Comparison of ENCODE assay signal across 35 cellular contexts in the genomic region with DNA sequence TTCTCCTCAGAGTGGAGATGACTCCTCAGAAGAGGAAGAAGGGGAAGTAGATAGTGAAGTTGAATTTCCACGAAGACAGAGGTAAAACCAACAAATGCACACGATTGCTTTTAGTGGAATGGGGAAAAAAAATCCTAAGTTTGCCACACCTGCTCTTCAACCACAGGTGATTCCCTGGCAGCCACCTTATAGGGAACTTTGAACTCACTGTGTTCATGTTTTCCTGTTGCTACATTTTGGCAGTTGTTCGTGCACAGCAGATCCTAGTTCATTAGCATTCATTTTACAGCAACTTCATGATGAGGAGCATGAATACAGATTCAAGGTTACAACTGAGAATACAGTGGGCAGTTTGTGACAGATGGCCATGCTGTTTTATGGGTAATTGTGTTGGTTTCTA.
"Had no signal": no experiment of that assay in that cellular context is flagged by ENCODE, and none has a peak within 500 bp of the region (broad histone marks: within the 10 kb centered on the region; RNA-seq: fewer than 3 reads in every experiment).

No MANE protein-coding gene starts in this region.

- ATAC-seq: activated CD4-positive, alpha-beta T cell treated with anti-CD3 and anti-CD28 coated beads for 36 hours; activated CD8-positive, alpha-beta memory T cell treated with anti-CD3 and anti-CD28 coated beads, Interleukin-2, amount 10 ng/mL, durations not matched to agents 7 days and 5 days; activated CD8-positive, alpha-beta T cell treated with anti-CD3 and anti-CD28 coated beads, Interleukin-2, amount 10 ng/mL, durations not matched to agents 7 days and 5 days; activated naive CD8-positive, alpha-beta T cell treated with anti-CD3 and anti-CD28 coated beads, Interleukin-2, amount 50 U/mL, for 24 hours; body of pancreas; gastroesophageal sphincter; heart right ventricle had no signal

- H3K27me3 Mint-ChIP-seq: activated CD4-positive, alpha-beta memory T cell treated with anti-CD3 and anti-CD28 coated beads for 36 hours; activated CD4-positive, alpha-beta T cell treated with anti-CD3 and anti-CD28 coated beads for 36 hours; activated CD4-positive, alpha-beta T cell treated with anti-CD3 and anti-CD28 coated beads, Interleukin-2, amount 10 ng/mL, durations not matched to agents 24 days and 14 days; activated CD8-positive, alpha-beta memory T cell treated with anti-CD3 and anti-CD28 coated beads, Interleukin-2, amount 10 ng/mL, durations not matched to agents 7 days and 5 days; activated naive CD4-positive, alpha-beta T cell treated with anti-CD3 and anti-CD28 coated beads, Interleukin-2, amount 50 U/mL, for 24 hours; activated naive CD8-positive, alpha-beta T cell treated with anti-CD3 and anti-CD28 coated beads for 36 hours; activated naive CD8-positive, alpha-beta T cell treated with anti-CD3 and anti-CD28 coated beads, Interleukin-2, amount 50 U/mL, for 24 hours; dendritic cell treated with granulocyte-macrophage colony-stimulating factor and Interleukin-4, amounts not matched to agents 40 ng/mL and 50 ng/mL, for 4 days had no signal

- H3K4me1 ChIP-seq: body of pancreas, gastroesophageal sphincter, heart right ventricle had no signal

- H3K27ac Mint-ChIP-seq: activated CD4-positive, alpha-beta memory T cell treated with anti-CD3 and anti-CD28 coated beads for 36 hours; activated CD4-positive, alpha-beta T cell treated with anti-CD3 and anti-CD28 coated beads for 36 hours; activated CD4-positive, alpha-beta T cell treated with anti-CD3 and anti-CD28 coated beads, Interleukin-2, amount 10 ng/mL, durations not matched to agents 24 days and 14 days; activated CD8-positive, alpha-beta memory T cell treated with anti-CD3 and anti-CD28 coated beads, Interleukin-2, amount 10 ng/mL, durations not matched to agents 7 days and 5 days; activated CD8-positive, alpha-beta T cell treated with anti-CD3 and anti-CD28 coated beads, Interleukin-2, amount 10 ng/mL, durations not matched to agents 7 days and 5 days; activated naive CD4-positive, alpha-beta T cell treated with anti-CD3 and anti-CD28 coated beads for 36 hours; activated naive CD4-positive, alpha-beta T cell treated with anti-CD3 and anti-CD28 coated beads, Interleukin-2, amount 50 U/mL, for 24 hours; activated naive CD8-positive, alpha-beta T cell treated with anti-CD3 and anti-CD28 coated beads for 36 hours; activated naive CD8-positive, alpha-beta T cell treated with anti-CD3 and anti-CD28 coated beads, Interleukin-2, amount 50 U/mL, for 24 hours; activated T-helper 1 cell treated with anti-CD3 and anti-CD28 coated beads, Interleukin-12 subunit alpha, Interleukin-12 subunit beta, Interleukin-2, Interleukin-4 antibody, amounts not matched to agents 30 ng/mL and 10 ng/mL and 1 ng/mL, durations not matched to agents 14 hours and 24 hours and 36 hours; activated T-helper 2 cell treated with anti-CD3 and anti-CD28 coated beads, Interferon-gamma antibody, Interleukin-2, Interleukin-4, amounts not matched to agents 10 μg/mL and 5 μg/mL and 100 μg/mL, durations not matched to agents 14 hours and 24 hours and 36 hours; dendritic cell treated with granulocyte-macrophage colony-stimulating factor and Interleukin-4, amounts not matched to agents 40 ng/mL and 50 ng/mL, for 4 days; endodermal cell had no signal

- H3K4me1 Mint-ChIP-seq: activated CD4-positive, alpha-beta T cell treated with anti-CD3 and anti-CD28 coated beads for 36 hours; activated CD8-positive, alpha-beta memory T cell treated with anti-CD3 and anti-CD28 coated beads, Interleukin-2, amount 10 ng/mL, durations not matched to agents 7 days and 5 days; activated naive CD8-positive, alpha-beta T cell treated with anti-CD3 and anti-CD28 coated beads for 36 hours; activated naive CD8-positive, alpha-beta T cell treated with anti-CD3 and anti-CD28 coated beads, Interleukin-2, amount 50 U/mL, for 24 hours; endodermal cell had no signal

- H3K27ac ChIP-seq: adrenal gland, body of pancreas, coronary artery, dorsolateral prefrontal cortex, epithelial cell of prostate, esophagus squamous epithelium, gastroesophageal sphincter, heart right ventricle had no signal

- H3K9me3 ChIP-seq: adrenal gland, body of pancreas, esophagus squamous epithelium, gastroesophageal sphincter, heart right ventricle had no signal

- H3K27me3 ChIP-seq: adrenal gland, body of pancreas, dorsolateral prefrontal cortex, esophagus squamous epithelium, gastroesophageal sphincter, heart right ventricle had no signal

- H3K9me3 Mint-ChIP-seq: activated CD4-positive, alpha-beta T cell treated with anti-CD3 and anti-CD28 coated beads, Interleukin-2, amount 10 ng/mL, durations not matched to agents 24 days and 14 days; activated naive CD4-positive, alpha-beta T cell treated with anti-CD3 and anti-CD28 coated beads for 36 hours; activated naive CD4-positive, alpha-beta T cell treated with anti-CD3 and anti-CD28 coated beads, Interleukin-2, amount 50 U/mL, for 24 hours; endodermal cell had no signal

- H3K4me3 Mint-ChIP-seq: activated CD4-positive, alpha-beta memory T cell treated with anti-CD3 and anti-CD28 coated beads for 36 hours; activated CD4-positive, alpha-beta T cell treated with anti-CD3 and anti-CD28 coated beads for 36 hours; activated CD4-positive, alpha-beta T cell treated with anti-CD3 and anti-CD28 coated beads, Interleukin-2, amount 10 ng/mL, durations not matched to agents 24 days and 14 days; activated CD8-positive, alpha-beta memory T cell treated with anti-CD3 and anti-CD28 coated beads, Interleukin-2, amount 10 ng/mL, durations not matched to agents 7 days and 5 days; activated CD8-positive, alpha-beta T cell treated with anti-CD3 and anti-CD28 coated beads, Interleukin-2, amount 10 ng/mL, durations not matched to agents 7 days and 5 days; activated naive CD4-positive, alpha-beta T cell treated with anti-CD3 and anti-CD28 coated beads for 36 hours; activated naive CD4-positive, alpha-beta T cell treated with anti-CD3 and anti-CD28 coated beads, Interleukin-2, amount 50 U/mL, for 24 hours; activated naive CD8-positive, alpha-beta T cell treated with anti-CD3 and anti-CD28 coated beads for 36 hours; activated naive CD8-positive, alpha-beta T cell treated with anti-CD3 and anti-CD28 coated beads, Interleukin-2, amount 50 U/mL, for 24 hours; activated T-helper 1 cell treated with anti-CD3 and anti-CD28 coated beads, Interleukin-12 subunit alpha, Interleukin-12 subunit beta, Interleukin-2, Interleukin-4 antibody, amounts not matched to agents 30 ng/mL and 10 ng/mL and 1 ng/mL, durations not matched to agents 14 hours and 24 hours and 36 hours; dendritic cell treated with granulocyte-macrophage colony-stimulating factor and Interleukin-4, amounts not matched to agents 40 ng/mL and 50 ng/mL, for 4 days; endodermal cell had no signal

- H3K4me3 ChIP-seq: adrenal gland, body of pancreas, coronary artery, dorsolateral prefrontal cortex, esophagus squamous epithelium, gastroesophageal sphincter, heart right ventricle had no signal

- DNase-seq: activated CD4-positive, alpha-beta memory T cell treated with anti-CD3 and anti-CD28 coated beads for 36 hours; activated CD4-positive, alpha-beta T cell treated with anti-CD3 and anti-CD28 coated beads for 36 hours; activated CD4-positive, alpha-beta T cell treated with anti-CD3 and anti-CD28 coated beads, Interleukin-2, amount 10 ng/mL, durations not matched to agents 24 days and 14 days; activated CD4-positive, CD25-positive, alpha-beta regulatory T cell; activated CD4-positive, CD25-positive, alpha-beta regulatory T cell treated with anti-CD3 and anti-CD28 coated beads, Interleukin-2, amount 50 U/mL, for 72 hours; activated CD8-positive, alpha-beta memory T cell treated with anti-CD3 and anti-CD28 coated beads, Interleukin-2, amount 10 ng/mL, durations not matched to agents 7 days and 5 days; activated CD8-positive, alpha-beta memory T cell treated with anti-CD3 and anti-CD28 coated beads, Interleukin-2, amount 50 U/mL, for 4 hours; activated CD8-positive, alpha-beta T cell treated with anti-CD3 and anti-CD28 coated beads, Interleukin-2, amount 10 ng/mL, durations not matched to agents 7 days and 5 days; activated effector memory CD4-positive, alpha-beta T cell treated with anti-CD3 and anti-CD28 coated beads, Interleukin-2, amount 50 U/mL, for 16 hours; activated naive CD4-positive, alpha-beta T cell treated with anti-CD3 and anti-CD28 coated beads for 36 hours; activated naive CD8-positive, alpha-beta T cell treated with anti-CD3 and anti-CD28 coated beads for 36 hours; activated naive CD8-positive, alpha-beta T cell treated with anti-CD3 and anti-CD28 coated beads, Interleukin-2, amount 50 U/mL, for 24 hours; activated T-cell treated with anti-CD3 and anti-CD28 coated beads, Interleukin-2, amount 50 U/mL, for 1 hour; activated T-cell treated with anti-CD3 and anti-CD28 coated beads, Interleukin-2, amount 50 U/mL, for 48 hours; adrenal gland; amygdala; aorta; body of pancreas; central memory CD4-positive, alpha-beta T cell; cerebellar nuclear complex; dorsolateral prefrontal cortex; effector memory CD4-positive, alpha-beta T cell; endodermal cell; esophagus squamous epithelium; foreskin melanocyte; heart right ventricle; T-helper 1 cell; T-helper 2 cell had no signal
